ENCODE assay signal across 8 cellular contexts in the genomic region with DNA sequence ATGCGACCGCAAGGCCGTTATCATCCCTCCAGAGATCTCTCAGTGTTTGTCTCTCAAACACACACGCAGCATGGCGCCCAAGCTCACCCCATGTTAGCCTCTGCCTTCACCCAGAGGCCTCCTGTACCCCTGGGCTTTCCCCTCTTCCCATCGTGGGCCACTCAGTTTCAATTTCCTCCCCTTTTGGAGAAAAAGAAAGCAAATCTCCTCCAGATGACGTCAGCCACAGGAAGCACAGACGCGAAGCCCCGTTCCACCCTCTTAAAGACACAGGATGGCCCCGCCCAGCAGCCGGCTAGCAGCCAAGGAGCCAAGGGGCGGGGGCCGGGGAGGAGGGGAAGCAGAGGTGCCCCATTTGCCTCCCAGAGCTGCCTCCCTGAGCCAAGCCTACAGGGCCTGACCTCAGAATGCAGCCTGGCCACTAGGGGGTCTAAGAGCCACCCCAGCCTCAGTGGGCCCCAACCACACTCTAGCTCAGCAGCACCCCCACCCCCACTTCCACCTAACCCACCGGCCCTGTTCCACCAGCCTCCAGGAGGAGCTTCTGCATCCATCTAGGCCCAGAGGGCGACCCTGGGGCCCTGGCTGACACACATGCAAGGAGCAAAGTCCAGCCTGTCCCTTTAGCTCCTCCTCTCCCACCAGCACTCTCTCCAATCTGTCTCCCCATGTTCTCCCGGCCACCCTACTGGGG. TPM values are rescaled to one million over a fixed set of nuclear protein-coding genes. Genes with fewer than 3 reads are reported as not detected.
DNase-seq lines count a peak whose midpoint lies in the region; ATAC-seq, FAIRE-seq and TF ChIP-seq lines count a peak whose summit lies in the region.

No MANE protein-coding gene starts in this region.

- peak overlapping the region; percentile 99 for H3K27ac ChIP-seq in vagina

- DNase-seq in GM12891 (ENCODE audit: insufficient read length, low spot score) (peak; percentile 88), NCI-H1105 treated with DMSO at 0.1 percent for 48 hours (lab: John Stamatoyannopoulos, UW) (peak; percentile 53), T-helper 2 cell (peak; percentile 84 to 98 (median 91)), anterior cingulate cortex (lab: John Stamatoyannopoulos, UW) (peak in 57 of 58 donors; percentile 18 to 91 (median 79)), hepatic stellate cell (ENCODE audit: low spot score) (peak; percentile 94), putamen (ENCODE audit: low spot score) (peak; percentile 90), vagina (ENCODE audit: extremely low spot score in 2 of 2) (peak in 1 of 2 donors; percentile 93)

- no peaks in the 10 kb centered on the region for H3K9me3 ChIP-seq in vagina

- peak; percentile 100 for FAIRE-seq in GM12891 (lab: Jason Lieb, UNC)

- H3K4me1 ChIP-seq in vagina = peaks cover 56% of the 10 kb centered on the region

- peak; percentile 86 for ATAC-seq in HG02759 (IDR thresholded peaks at IDR 0.05; ENCODE audit: unreplicated experiment)

- peaks cover 0 to 16% of the 10 kb centered on the region in 2 donors for H3K36me3 ChIP-seq in vagina

- peak overlapping the region; percentile 59 to 78 for H3K4me3 ChIP-seq in vagina

- intact Hi-C loops in vagina (cut with DNase I) = no loop called here

- TF ChIP-seq CTCF in vagina (IDR thresholded peaks at IDR 0.05) = peak in 2 of 3 experiments; percentile 37 to 48

- no peaks in the 10 kb centered on the region for H3K27me3 ChIP-seq in vagina

- TF ChIP-seq POLR2A in GM12891 (IDR thresholded peaks at IDR 0.05; ENCODE audit: low read depth, low read length) (peak; percentile 92), vagina (IDR thresholded peaks at IDR 0.05) (peak in 1 of 2 donors; percentile 80)

TF ChIP-seq in GM12891, 5 proteins besides CTCF, POLR2A, EP300 and RAD21:
- TF ChIP-seq SPI1 (IDR thresholded peaks at IDR 0.05; ENCODE audit: low read depth, low read length) (peak; percentile 21; the same call in 1 of the 2 replicates), PAX5 (IDR thresholded peaks at IDR 0.05; ENCODE audit: insufficient read depth, low read length, severe bottlenecking) (no peak), TAF1 (IDR thresholded peaks at IDR 0.05; ENCODE audit: low read depth, low read length) (peak; percentile 85), POU2F2 (IDR thresholded peaks at IDR 0.05; ENCODE audit: low read depth, low read length) (peak; percentile 50), POLR2AphosphoS5 (IDR thresholded peaks at IDR 0.05; ENCODE audit: low read depth, low read length) (peak; percentile 94)

RNA-seq across cellular contexts. Expression of gene ATRIP, which starts 26.5 kb away (rescaled TPM):
- 6.0 TPM for polyA plus RNA-seq in GM12891 (2012; ENCODE audit: low read depth, missing spikeins)
- total RNA-seq in vagina = 13.8 TPM

RNA-seq across cellular contexts. Expression of gene SHISA5, which starts 30.9 kb away (rescaled TPM):
- 67.2 TPM for polyA plus RNA-seq in GM12891 (2012; ENCODE audit: low read depth, missing spikeins)
- 133 TPM for total RNA-seq in vagina

RNA-seq across cellular contexts. Expression of gene TMA7, which starts 33.0 kb away (rescaled TPM):
- 678 TPM for polyA plus RNA-seq in GM12891 (2012; ENCODE audit: low read depth, missing spikeins)
- total RNA-seq in vagina = 251 TPM

RNA-seq across cellular contexts. Expression of gene CCDC51, which starts 33.2 kb away (rescaled TPM):
- 15.6 TPM for polyA plus RNA-seq in GM12891 (2012; ENCODE audit: low read depth, missing spikeins)
- total RNA-seq in vagina = 11.5 TPM

RNA-seq across cellular contexts. Expression of gene PLXNB1, which starts 43.2 kb away (rescaled TPM):
- 9.8 TPM for polyA plus RNA-seq in GM12891 (2012; ENCODE audit: low read depth, missing spikeins)
- total RNA-seq in vagina = 257 TPM
